16 cellular contexts compared by ENCODE assay signal in the genomic region with DNA sequence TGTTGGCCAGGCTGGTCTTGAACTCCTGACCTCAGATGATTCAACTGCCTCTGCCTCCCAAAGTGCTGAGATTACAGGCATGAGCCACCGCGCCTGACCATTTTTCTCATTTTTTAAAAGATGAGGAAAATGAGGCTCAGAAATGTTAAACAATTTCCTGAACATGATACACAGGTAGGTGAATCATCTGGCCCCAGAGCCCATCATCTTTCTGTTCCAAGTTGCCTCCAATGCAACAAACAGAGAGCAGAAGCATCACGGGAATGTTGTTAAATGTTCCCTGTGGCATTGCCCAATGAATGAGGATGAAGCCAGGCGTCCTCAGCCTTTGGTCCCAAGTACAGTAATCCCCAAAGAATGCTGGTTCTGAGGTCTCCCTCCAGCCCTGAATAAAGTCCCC. TPM values are rescaled to one million over a fixed set of nuclear protein-coding genes. Genes with fewer than 3 reads are reported as not detected.
A peak's percentile ranks its signal among the peaks of the same experiment; 100 is the strongest.
DNase-seq lines count a peak whose midpoint lies in the region; ATAC-seq, FAIRE-seq and TF ChIP-seq lines count a peak whose summit lies in the region.
"Had no signal": no experiment of that assay in that cellular context is flagged by ENCODE, and none has a peak within 500 bp of the region (broad histone marks: within the 10 kb centered on the region; RNA-seq: fewer than 3 reads in every experiment).

No MANE protein-coding gene starts in this region.

- H3K9me1 ChIP-seq in IMR-90 (ENCODE audit: insufficient read depth, low read length): peaks cover 2% of the 10 kb centered on the region; the same call in 1 of the 2 replicates

- in situ Hi-C loops in IMR-90 (cut with MboI; ENCODE audit: low sequenced_read_pairs): loop anchor here (25.0 kb wide), 1 partner anchor 541 kb away; no protein-coding TSS in a partner anchor

- no TSS peak for BruUV-seq in IMR-90 (replicated peaks; lab: Mats Ljungman, UMichigan)

- peak; percentile 82 for DNase-seq in AG09309 (ENCODE audit: low read depth)
- peak; percentile 88 for DNase-seq in IMR-90
- DNase-seq in bronchial epithelial cell (ENCODE audit: low read depth): peak; percentile 88
- peak; percentile 4 to 7 for DNase-seq in lung microvascular endothelial cell (ENCODE audit: low read depth in 2 of 2)
- DNase-seq in HuH-7.5 (ENCODE audit: low spot score): no peak
- no peak for DNase-seq in inferior parietal cortex (ENCODE audit: extremely low spot score)
- no peak for DNase-seq in stimulated activated naive CD4-positive, alpha-beta T cell treated with Interleukin-2 at 50 U/mL for 16 hours (lab: John Stamatoyannopoulos, UW)
- DNase-seq in right atrium auricular region (ENCODE audit: low spot score): no peak
- DNase-seq: activated effector memory CD4-positive, alpha-beta T cell treated with anti-CD3 and anti-CD28 coated beads, Interleukin-2, amount 50 U/mL, for 16 hours; CD4-positive, CD25-positive, alpha-beta regulatory T cell; GDM1; NCI-H1436; NCI-H524 treated with DMSO at 0.1 percent for 48 hours; stimulated activated CD4-positive, alpha-beta T cell treated with anti-CD3 and anti-CD28 coated beads, Interleukin-2, amount 100 ng/mL, for 48 hours had no signal

- H4K8ac ChIP-seq in IMR-90 (ENCODE audit: low read depth in 2 of 2, low read length in 2 of 2): peak overlapping the region in 1 of 2 experiments; percentile 58; a peak in 2 of 4 replicates

- H2BK120ac ChIP-seq in IMR-90 (ENCODE audit: low read depth, low read length): peak overlapping the region; percentile 95

- no CpG with 5 or more reads among the region's 4 CpGs for WGBS in IMR-90 (ENCODE audit: extremely low coverage in 2 of 2, insufficient read length in 1 of 2), 2 experiments

- CTCF ChIA-PET in IMR-90 (lab: Yijun Ruan, JAX): interaction anchor here (0.6 to 1.3 kb wide), 3 partner anchors 10 to 58 kb away, joined by 3 read pairs; no protein-coding TSS in a partner anchor

- no peak for TF ChIP-seq RAD21 in IMR-90 (IDR thresholded peaks at IDR 0.05; ENCODE audit: low read length)

- no peak for TF ChIP-seq CTCF in AG09309 (IDR thresholded peaks at IDR 0.05; ENCODE audit: control insufficient read depth, insufficient read depth, low read depth, low read length, missing control alignments)
- TF ChIP-seq CTCF in IMR-90 (conservative IDR thresholded peaks at IDR 0.05; ENCODE audit: low read depth, low read length): no peak
- no peak for TF ChIP-seq CTCF in bronchial epithelial cell (IDR thresholded peaks at IDR 0.05; ENCODE audit: insufficient read depth, low read length, severe bottlenecking)
- no peak for TF ChIP-seq CTCF in right atrium auricular region (IDR thresholded peaks at IDR 0.05)

- peaks cover 7% of the 10 kb centered on the region for H3K4me1 ChIP-seq in IMR-90 (ENCODE audit: control insufficient read depth, insufficient read depth, low read length)
- no peaks in the 10 kb centered on the region for H3K4me1 ChIP-seq in right atrium auricular region

- H3K18ac ChIP-seq in IMR-90 (ENCODE audit: low read depth, low read length): no peak overlapping the region

- no peaks in the 10 kb centered on the region for H3K27me3 ChIP-seq in IMR-90 (ENCODE audit: control insufficient read depth, insufficient read depth, low read length)
- no peaks in the 10 kb centered on the region for H3K27me3 ChIP-seq in bronchial epithelial cell (ENCODE audit: control insufficient read depth, insufficient read depth, low read length)
- H3K27me3 ChIP-seq in right atrium auricular region: no peaks in the 10 kb centered on the region
- H3K27me3 ChIP-seq: cardiac muscle cell had no signal

- H3K56ac ChIP-seq in IMR-90 (ENCODE audit: extremely low read depth, insufficient read depth, low read length): no peak overlapping the region

- H3K23ac ChIP-seq in IMR-90 (ENCODE audit: low read depth, low read length): no peak overlapping the region

- H3K27ac ChIP-seq in IMR-90 (ENCODE audit: insufficient read depth, low read length) (peak overlapping the region; percentile 81), right atrium auricular region (no peak overlapping the region)
- H3K27ac ChIP-seq: cardiac muscle cell had no signal

- H3K9me3 ChIP-seq in IMR-90 (ENCODE audit: control insufficient read depth, insufficient read depth, low read length) (no peaks in the 10 kb centered on the region), right atrium auricular region (no peaks in the 10 kb centered on the region)

- POLR2A ChIA-PET in IMR-90 (lab: Charles Lee; ENCODE audit: unreplicated experiment): no interaction called here

- H3K36me3 ChIP-seq in IMR-90 (ENCODE audit: control insufficient read depth, insufficient read depth, low read length): no peaks in the 10 kb centered on the region; the same call in 1 of the 2 replicates
- no peaks in the 10 kb centered on the region for H3K36me3 ChIP-seq in bronchial epithelial cell (ENCODE audit: control insufficient read depth, insufficient read depth, low read length)
- H3K36me3 ChIP-seq in right atrium auricular region: no peaks in the 10 kb centered on the region
- H3K36me3 ChIP-seq: cardiac muscle cell had no signal

- no peak overlapping the region for H3K4me2 ChIP-seq in IMR-90 (ENCODE audit: low read depth, low read length)

- peak; percentile 74 for ATAC-seq in IMR-90 (ENCODE audit: low read depth)

- H2BK20ac ChIP-seq in IMR-90 (ENCODE audit: low read depth, low read length): peak overlapping the region; percentile 19

- H3K79me1 ChIP-seq in IMR-90 (ENCODE audit: low read depth in 1 of 2, low read length in 2 of 2): peaks cover 0 to 4% of the 10 kb centered on the region in 2 experiments; a peak in 2 of 4 replicates

- H2AFZ ChIP-seq in IMR-90 (replicated peaks; ENCODE audit: low read length, poor library complexity): peak overlapping the region; percentile 47

- no peaks in the 10 kb centered on the region for H4K20me1 ChIP-seq in IMR-90 (ENCODE audit: insufficient read depth, low read length)

- no peak for FAIRE-seq in bronchial epithelial cell (lab: Jason Lieb, UNC)

- H3K4ac ChIP-seq in IMR-90 (ENCODE audit: low read depth, low read length): peak overlapping the region; percentile 26; the same call in 1 of the 2 replicates

- dilution Hi-C loops in IMR-90 (cut with HindIII; ENCODE audit: low sequenced_read_pairs, unreplicated experiment): no loop called here

- intact Hi-C loops in IMR-90 (cut with micrococcal nuclease): loop anchor here (2.0 kb wide), 3 partner anchors 17 to 243 kb away; no protein-coding TSS in a partner anchor

- H2AK5ac ChIP-seq in IMR-90 (ENCODE audit: low read depth, low read length): no peak overlapping the region

- H2BK15ac ChIP-seq in IMR-90 (ENCODE audit: low read depth, low read length): no peak overlapping the region; the same call in 2 of the 3 replicates

- H2BK5ac ChIP-seq in IMR-90 (ENCODE audit: low read depth, low read length, poor library complexity, severe bottlenecking): peak overlapping the region; percentile 90

- H3K9ac ChIP-seq in IMR-90 (ENCODE audit: low read depth, low read length): no peak overlapping the region

- H4K91ac ChIP-seq in IMR-90 (ENCODE audit: insufficient read depth, low read depth, low read length): peak overlapping the region; percentile 86; the same call in 1 of the 2 replicates

- H3K4me3 ChIP-seq in AG09309 (ENCODE audit: control insufficient read depth, low read depth, low read length): no peak overlapping the region
- H3K4me3 ChIP-seq in IMR-90 (ENCODE audit: insufficient read depth, low read depth, low read length): no peak overlapping the region
- no peak overlapping the region for H3K4me3 ChIP-seq in bronchial epithelial cell (ENCODE audit: low read depth, low read length)
- no peak overlapping the region for H3K4me3 ChIP-seq in right atrium auricular region
- H3K4me3 ChIP-seq: cardiac muscle cell had no signal

- H4K5ac ChIP-seq in IMR-90 (ENCODE audit: low read depth, low read length): no peak overlapping the region

- TF ChIP-seq POLR2A in IMR-90 (IDR thresholded peaks at IDR 0.05; ENCODE audit: low read depth, low read length): 0 out of 2 replicates have a peak, but pooled peaks have one; percentile 7

- peak overlapping the region; percentile 65 for H2AK9ac ChIP-seq in IMR-90 (replicated peaks; ENCODE audit: low read depth, low read length, poor library complexity)

- H3K14ac ChIP-seq in IMR-90 (replicated peaks; ENCODE audit: low read depth, low read length): no peak overlapping the region

TF ChIP-seq in IMR-90, 13 proteins besides CTCF, POLR2A, EP300 and RAD21:
- TF ChIP-seq RCOR1 (IDR thresholded peaks at IDR 0.05; ENCODE audit: insufficient replicate concordance, low read length): no peak
- TF ChIP-seq MAZ (IDR thresholded peaks at IDR 0.05; ENCODE audit: borderline replicate concordance, low read depth, low read length): no peak
- no peak for TF ChIP-seq USF2 (IDR thresholded peaks at IDR 0.05; ENCODE audit: low read depth, low read length)
- TF ChIP-seq CEBPB (IDR thresholded peaks at IDR 0.05; ENCODE audit: low read depth, low read length): peak; percentile 92
- no peak for TF ChIP-seq MXI1 (IDR thresholded peaks at IDR 0.05; ENCODE audit: borderline replicate concordance, low read depth, low read length)
- no peak for TF ChIP-seq RFX5 (IDR thresholded peaks at IDR 0.05; ENCODE audit: low read depth, low read length)
- 0 out of 2 replicates have a peak, but pooled peaks have one; percentile 1 for TF ChIP-seq FOS (IDR thresholded peaks at IDR 0.05; ENCODE audit: low read depth, low read length)

RNA-seq across cellular contexts. Expression of gene ANXA5, which starts 31.3 kb away (rescaled TPM):
- total RNA-seq in IMR-90 (2012; rRNA removed): 780 and 1,163 TPM in 2 replicates
- 1,191 and 1,448 TPM in 2 replicates for polyA plus RNA-seq in IMR-90 (2012; rRNA removed)
- polyA plus RNA-seq in IMR-90 (2012; cell fraction: cytosol; rRNA removed): 601 and 625 TPM in 2 replicates
- 243 and 845 TPM in 2 replicates for polyA plus RNA-seq in IMR-90 (2012; cell fraction: nucleus; rRNA removed; ENCODE audit: low replicate concordance)
- total RNA-seq in bronchial epithelial cell: 206 and 251 TPM in 2 replicates
- 364 and 402 TPM in 2 replicates for total RNA-seq in lung microvascular endothelial cell
- 100 to 1,000 TPM; 186 to 197 TPM for total RNA-seq in right atrium auricular region

RNA-seq across cellular contexts. Expression of gene SMIM43, which starts 36.9 kb away (rescaled TPM):
- total RNA-seq in IMR-90 (2012; rRNA removed): 1.4 TPM in 2 replicates
- 2.0 and 2.8 TPM in 2 replicates for polyA plus RNA-seq in IMR-90 (2012; rRNA removed)
- 0.68 and 0.71 TPM in 2 replicates for polyA plus RNA-seq in IMR-90 (2012; cell fraction: cytosol; rRNA removed)
- polyA plus RNA-seq in IMR-90 (2012; cell fraction: nucleus; rRNA removed; ENCODE audit: low replicate concordance): 1.1 and 4.1 TPM in 2 replicates
- under 0.01 TPM in 1 of 2 replicates, not detected in the other for total RNA-seq in bronchial epithelial cell
- total RNA-seq in lung microvascular endothelial cell: 0.40 and 0.65 TPM in 2 replicates
- total RNA-seq in right atrium auricular region: not detected
- total RNA-seq: cardiac muscle cell; CD4-positive, CD25-positive, alpha-beta regulatory T cell had no signal
- polyA plus RNA-seq: cardiac muscle cell, IgD-negative memory B cell had no signal

Comparison
In these comparisons a context has a peak if more than half of its experiments do, and no peak if none do; other contexts are left out.
1. DNase-seq: peak in AG09309 (single experiment), IMR-90 (single experiment), bronchial epithelial cell (single experiment) and lung microvascular endothelial cell (2 of 2); none in HuH-7.5 (single experiment), inferior parietal cortex (single experiment), stimulated activated naive CD4-positive, alpha-beta T cell treated with Interleukin-2 at 50 U/mL for 16 hours (single experiment) and right atrium auricular region (single experiment).